In genomic region chr4:181193162-181193930, GRCh38 we compare ENCODE assay signal across 20 cellular contexts.
A peak's percentile ranks its signal among the peaks of the same experiment; 100 is the strongest.
DNase-seq lines count a peak whose midpoint lies in the region; ATAC-seq and TF ChIP-seq lines count a peak whose summit lies in the region.
"Had no signal": no experiment of that assay in that cellular context is flagged by ENCODE, and none has a peak within 500 bp of the region (broad histone marks: within the 10 kb centered on the region; RNA-seq: fewer than 3 reads in every experiment).

No MANE protein-coding gene starts in this region.

- H3K4me1 ChIP-seq in mesendoderm (ENCODE audit: control insufficient read depth, low read depth, low read length) (no peaks in the 10 kb centered on the region), psoas muscle (no peaks in the 10 kb centered on the region)
- H3K4me1 ChIP-seq: Caco-2 had no signal

- H3K23ac ChIP-seq in mesendoderm (ENCODE audit: low read length), result no peak overlapping the region

- POLR2A ChIA-PET in WTC11 (lab: Charles Lee), result no interaction called here

- H3K56ac ChIP-seq in mesendoderm (ENCODE audit: low read length), result no peak overlapping the region

- TF ChIP-seq CTCF in WTC11 (IDR thresholded peaks at IDR 0.05) (no peak), choroid plexus epithelial cell (conservative IDR thresholded peaks at IDR 0.05; ENCODE audit: low read depth, low read length) (no peak), psoas muscle (IDR thresholded peaks at IDR 0.05) (no peak)

- H3K4me2 ChIP-seq in mesendoderm (ENCODE audit: low read length), result no peak overlapping the region

- H3K27ac Mint-ChIP-seq in WTC11, result no peak overlapping the region
- H3K27ac Mint-ChIP-seq: CD8-positive, alpha-beta T cell had no signal

- no peak overlapping the region for H2BK5ac ChIP-seq in mesendoderm (ENCODE audit: low read length)

- no peaks in the 10 kb centered on the region for H3K9me3 Mint-ChIP-seq in WTC11
- H3K9me3 Mint-ChIP-seq: CD8-positive, alpha-beta T cell had no signal

- no peak overlapping the region for H2AK5ac ChIP-seq in mesendoderm (ENCODE audit: low read length)

- H3K9me3 ChIP-seq in psoas muscle, result no peaks in the 10 kb centered on the region
- H3K9me3 ChIP-seq: Caco-2 had no signal

- H3K4me3 Mint-ChIP-seq in WTC11, result no peak overlapping the region
- H3K4me3 Mint-ChIP-seq: CD8-positive, alpha-beta T cell had no signal

- H2BK15ac ChIP-seq in mesendoderm (replicated peaks; ENCODE audit: low read depth), result no peak overlapping the region

- H3K36me3 Mint-ChIP-seq in WTC11, result no peaks in the 10 kb centered on the region
- H3K36me3 Mint-ChIP-seq: CD8-positive, alpha-beta T cell had no signal

- H3K36me3 ChIP-seq in mesendoderm (ENCODE audit: control insufficient read depth, insufficient read depth, low read length) (no peaks in the 10 kb centered on the region), psoas muscle (ENCODE audit: insufficient read depth in 1 of 2, low read depth in 1 of 2) (no peaks in the 10 kb centered on the region)

- H3K27me3 Mint-ChIP-seq in WTC11 (ENCODE audit: low read depth), result no peaks in the 10 kb centered on the region

- no peaks in the 10 kb centered on the region for H3K79me2 ChIP-seq in mesendoderm (ENCODE audit: control insufficient read depth, insufficient read depth, low read length)

- no peak overlapping the region for H3K9ac ChIP-seq in mesendoderm (ENCODE audit: low read length)

- H4K5ac ChIP-seq in mesendoderm (ENCODE audit: low read length), result no peak overlapping the region

- H3K27ac ChIP-seq in mesendoderm (ENCODE audit: low read depth, low read length) (no peak overlapping the region), psoas muscle (no peak overlapping the region)

- no peak overlapping the region for H3K18ac ChIP-seq in mesendoderm (ENCODE audit: low read length)

- H3K4me3 ChIP-seq in choroid plexus epithelial cell (ENCODE audit: low read depth, low read length), result no peak overlapping the region
- no peak overlapping the region for H3K4me3 ChIP-seq in mesendoderm (ENCODE audit: low read length)
- no peak overlapping the region for H3K4me3 ChIP-seq in psoas muscle

- ATAC-seq in WTC11 (peak; percentile 78), HG03460 (IDR thresholded peaks at IDR 0.05; ENCODE audit: unreplicated experiment) (no peak), GM18907 (IDR thresholded peaks at IDR 0.05; ENCODE audit: unreplicated experiment) (no peak), psoas muscle (no peak)
- ATAC-seq: CD8-positive, alpha-beta T cell; HepG2 had no signal

- no peak for DNase-seq in WTC11 (ENCODE audit: low spot score)
- peak; percentile 18 for DNase-seq in choroid plexus epithelial cell (ENCODE audit: low read depth)
- DNase-seq in mesendoderm, result peak; percentile 14
- no peak for DNase-seq in NK-92 treated with Interleukin-12 subunit alpha and Interleukin-12 subunit beta, amount 100 ng/mL, for 24 hours (lab: John Stamatoyannopoulos, UW)
- no peak for DNase-seq in psoas muscle
- DNase-seq: C1 segment of cervical spinal cord; Caco-2; CD8-positive, alpha-beta T cell; Karpas-422; NCI-H1092 treated with DMSO at 0.1 percent for 48 hours; NCI-H1436; NCI-H187; NCI-H2081 treated with DMSO at 0.1 percent for 48 hours; NCI-H524; NCI-H82; RPMI8226; SHP77 had no signal

- H2BK120ac ChIP-seq in mesendoderm (ENCODE audit: low read depth, low read length), result no peak overlapping the region

- CTCF ChIA-PET in WTC11 (lab: Charles Lee), result no interaction called here

- H3K4me1 Mint-ChIP-seq in WTC11, result peaks cover 12% of the 10 kb centered on the region

- no peak overlapping the region for H3K4ac ChIP-seq in mesendoderm (ENCODE audit: low read depth, low read length)

- no peak overlapping the region for H4K8ac ChIP-seq in mesendoderm (ENCODE audit: low read depth, low read length)

- intact Hi-C loops in psoas muscle (cut with DNase I), result no loop called here

- H3K27me3 ChIP-seq in mesendoderm (ENCODE audit: insufficient read depth, low read length, poor library complexity) (no peaks in the 10 kb centered on the region), psoas muscle (ENCODE audit: insufficient read depth in 3 of 3, low read length in 2 of 3) (no peaks in the 10 kb centered on the region)

- no peaks in the 10 kb centered on the region for H3K79me1 ChIP-seq in mesendoderm (ENCODE audit: low read length)

- no CpG with 5 or more reads among the region's 6 CpGs for WGBS in mesendoderm (ENCODE audit: extremely low coverage, insufficient coverage, low lambda C conversion rate)
- WGBS in psoas muscle, 3 donors, result 34 to 41% (median 37%) methylated on average over 6 of the region's 6 CpGs

TF ChIP-seq in WTC11, 78 proteins besides CTCF, POLR2A, EP300 and RAD21:
- TF ChIP-seq OVOL2 (CRISPR knock-in tag; IDR thresholded peaks at IDR 0.05; ENCODE audit: borderline replicate concordance) (no peak), NFE2L1 (CRISPR knock-in tag; IDR thresholded peaks at IDR 0.05) (no peak), RELA (CRISPR knock-in tag; IDR thresholded peaks at IDR 0.05; ENCODE audit: borderline replicate concordance) (no peak), MLX (CRISPR knock-in tag; IDR thresholded peaks at IDR 0.05) (no peak), TCF7 (CRISPR knock-in tag; IDR thresholded peaks at IDR 0.05; ENCODE audit: low read depth) (no peak), ELF4 (CRISPR knock-in tag; IDR thresholded peaks at IDR 0.05; ENCODE audit: low read depth) (no peak), ZNF425 (CRISPR knock-in tag; conservative IDR thresholded peaks at IDR 0.05) (no peak), ZSCAN18 (CRISPR knock-in tag; IDR thresholded peaks at IDR 0.05) (no peak), TEAD1 (CRISPR knock-in tag; IDR thresholded peaks at IDR 0.05) (no peak)
TF ChIP-seq in WTC11: peak in this region for 0.

Comparison
In these comparisons a context has a peak if more than half of its experiments do, and no peak if none do; other contexts are left out.
1. DNase-seq: peak in choroid plexus epithelial cell (single experiment) and mesendoderm (single experiment); none in WTC11 (single experiment), NK-92 treated with Interleukin-12 subunit alpha and Interleukin-12 subunit beta, amount 100 ng/mL, for 24 hours (single experiment) and psoas muscle (0 of 2).